In genomic region chr1:17723684-17724083, GRCh38 we compare ENCODE assay signal across 1 cellular context.
TF ChIP-seq lines count a peak whose summit lies in the region.

No MANE protein-coding gene starts in this region.

TF ChIP-seq in IMR-90, 13 proteins besides CTCF, POLR2A, EP300 and RAD21:
- TF ChIP-seq MXI1 (IDR thresholded peaks at IDR 0.05; ENCODE audit: borderline replicate concordance, low read depth, low read length): no peak
- TF ChIP-seq, protein P1, sequence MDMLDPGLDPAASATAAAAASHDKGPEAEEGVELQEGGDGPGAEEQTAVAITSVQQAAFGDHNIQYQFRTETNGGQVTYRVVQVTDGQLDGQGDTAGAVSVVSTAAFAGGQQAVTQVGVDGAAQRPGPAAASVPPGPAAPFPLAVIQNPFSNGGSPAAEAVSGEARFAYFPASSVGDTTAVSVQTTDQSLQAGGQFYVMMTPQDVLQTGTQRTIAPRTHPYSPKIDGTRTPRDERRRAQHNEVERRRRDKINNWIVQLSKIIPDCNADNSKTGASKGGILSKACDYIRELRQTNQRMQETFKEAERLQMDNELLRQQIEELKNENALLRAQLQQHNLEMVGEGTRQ (IDR thresholded peaks at IDR 0.05; ENCODE audit: low read depth, low read length): no peak
